8 cellular contexts compared by ENCODE assay signal in genomic region chr15:84023636-84024035, GRCh38.
DNase-seq lines count a peak whose midpoint lies in the region; ATAC-seq and TF ChIP-seq lines count a peak whose summit lies in the region.

No MANE protein-coding gene starts in this region.

- POLR2A ChIA-PET in MCF 10A (lab: Yijun Ruan, JAX): no interaction called here

- no peak for ATAC-seq in GM21576 (IDR thresholded peaks at IDR 0.05; ENCODE audit: unreplicated experiment)

- DNase-seq in DMS53 (lab: John Stamatoyannopoulos, UW): peak; percentile 60
- no peak for DNase-seq in DMS53 treated with DMSO at 0.1 percent for 48 hours (lab: John Stamatoyannopoulos, UW; ENCODE audit: unreplicated experiment)
- peak; percentile 23 for DNase-seq in LNCaP clone FGC (ENCODE audit: low read depth)
- peak; percentile 69 for DNase-seq in MCF 10A (ENCODE audit: unreplicated experiment)
- peak; percentile 16 for DNase-seq in nephron progenitor cell
- no peak for DNase-seq in NCI-H2029 (lab: John Stamatoyannopoulos, UW)
- no peak for DNase-seq in DMS79 treated with DMSO at 0.1 percent for 48 hours (lab: John Stamatoyannopoulos, UW)

- no peak overlapping the region for H3K27ac Mint-ChIP-seq in MCF 10A (ENCODE audit: low read depth, unreplicated experiment)
- no peak overlapping the region for H3K27ac Mint-ChIP-seq in nephron progenitor cell

- H3K4me3 ChIP-seq in LNCaP clone FGC (ENCODE audit: low read depth, low read length): no peak overlapping the region

- TF ChIP-seq CTCF in LNCaP clone FGC (IDR thresholded peaks at IDR 0.05; ENCODE audit: control insufficient read depth, extremely low read depth, insufficient read depth): peak; percentile 70
- TF ChIP-seq CTCF in MCF 10A (IDR thresholded peaks at IDR 0.05; ENCODE audit: unreplicated experiment): peak; percentile 42
- TF ChIP-seq CTCF in nephron progenitor cell (IDR thresholded peaks at IDR 0.05): peak; percentile 44

- intact Hi-C loops in MCF 10A (cut with micrococcal nuclease): loop anchor here (1.0 kb wide), 2 partner anchors 222 to 289 kb away; no protein-coding TSS in a partner anchor

- no peak overlapping the region for H3K4me3 Mint-ChIP-seq in MCF 10A (ENCODE audit: unreplicated experiment)
- no peak overlapping the region for H3K4me3 Mint-ChIP-seq in nephron progenitor cell

- CTCF ChIA-PET in MCF 10A (lab: Yijun Ruan, JAX): interaction anchor here (0.7 to 6.2 kb wide), 13 partner anchors 8 to 776 kb away, joined by 3 to 46 read pairs (median 4); no protein-coding TSS in a partner anchor

- H3K27me3 Mint-ChIP-seq in MCF 10A (ENCODE audit: insufficient read depth, unreplicated experiment) (no peaks in the 10 kb centered on the region), nephron progenitor cell (ENCODE audit: low read depth, poor library complexity) (peaks cover 29% of the 10 kb centered on the region)

- H3K36me3 Mint-ChIP-seq in MCF 10A (ENCODE audit: insufficient read depth, unreplicated experiment) (no peaks in the 10 kb centered on the region), nephron progenitor cell (ENCODE audit: low read depth) (no peaks in the 10 kb centered on the region)

- peaks cover under 1% of the 10 kb centered on the region for H3K9me3 Mint-ChIP-seq in MCF 10A (ENCODE audit: unreplicated experiment)
- H3K9me3 Mint-ChIP-seq in nephron progenitor cell: no peaks in the 10 kb centered on the region

- BruUV-seq in MCF 10A (replicated peaks; lab: Mats Ljungman, UMichigan): no TSS peak

- H3K4me1 Mint-ChIP-seq in MCF 10A (ENCODE audit: insufficient read depth, unreplicated experiment): no peaks in the 10 kb centered on the region
- no peaks in the 10 kb centered on the region for H3K4me1 Mint-ChIP-seq in nephron progenitor cell

Comparison
In these comparisons a context has a peak if more than half of its experiments do, and no peak if none do; other contexts are left out.
1. DNase-seq: peak in DMS53 (single experiment), LNCaP clone FGC (single experiment), MCF 10A (single experiment) and nephron progenitor cell (single experiment); none in DMS53 treated with DMSO at 0.1 percent for 48 hours (single experiment), NCI-H2029 (single experiment) and DMS79 treated with DMSO at 0.1 percent for 48 hours (single experiment).
2. Peak in every context shown above with its lines, with median percentiles within 50 percentile points of each other: CTCF ChIP-seq.